ENCODE assay signal across 8 cellular contexts in genomic region chr12:108832730-108833354, GRCh38. TPM values are rescaled to one million over a fixed set of nuclear protein-coding genes. Genes with fewer than 3 reads are reported as not detected.
A peak's percentile ranks its signal among the peaks of the same experiment; 100 is the strongest.
DNase-seq lines count a peak whose midpoint lies in the region; ATAC-seq and TF ChIP-seq lines count a peak whose summit lies in the region.

No MANE protein-coding gene starts in this region.

- H3K9me3 ChIP-seq in endodermal cell (ENCODE audit: control insufficient read depth, low read length) (no peaks in the 10 kb centered on the region), muscle layer of duodenum (ENCODE audit: control insufficient read depth in 1 of 2, low read length in 2 of 2) (no peaks in the 10 kb centered on the region), vagina (no peaks in the 10 kb centered on the region)

- intact Hi-C loops in vagina (cut with DNase I), result no loop called here

- peaks cover 90% of the 10 kb centered on the region for H3K4me1 Mint-ChIP-seq in activated CD8-positive, alpha-beta memory T cell treated with anti-CD3 and anti-CD28 coated beads, Interleukin-2, amount 10 ng/mL, durations not matched to agents 7 days and 5 days
- no peaks in the 10 kb centered on the region for H3K4me1 Mint-ChIP-seq in endodermal cell

- H3K27ac ChIP-seq in endodermal cell (ENCODE audit: low read depth, low read length), result peak overlapping the region; percentile 88
- H3K27ac ChIP-seq in muscle layer of duodenum (ENCODE audit: low read length), result peak overlapping the region; percentile 90
- peak overlapping the region; percentile 73 for H3K27ac ChIP-seq in vagina

- ATAC-seq in activated CD8-positive, alpha-beta memory T cell treated with anti-CD3 and anti-CD28 coated beads, Interleukin-2, amount 10 ng/mL, durations not matched to agents 7 days and 5 days, result no peak
- no peak for ATAC-seq in HG03457 (IDR thresholded peaks at IDR 0.05; ENCODE audit: unreplicated experiment)

- no peaks in the 10 kb centered on the region for H3K27me3 Mint-ChIP-seq in activated CD8-positive, alpha-beta memory T cell treated with anti-CD3 and anti-CD28 coated beads, Interleukin-2, amount 10 ng/mL, durations not matched to agents 7 days and 5 days
- no peaks in the 10 kb centered on the region for H3K27me3 Mint-ChIP-seq in endodermal cell (ENCODE audit: insufficient read depth)

- H3K4me1 ChIP-seq in endodermal cell (ENCODE audit: control insufficient read depth, insufficient read depth, low read length), result no peaks in the 10 kb centered on the region
- peaks cover 14% of the 10 kb centered on the region in 2 donors for H3K4me1 ChIP-seq in muscle layer of duodenum (ENCODE audit: control insufficient read depth in 1 of 2, insufficient read depth in 2 of 2, low read length in 2 of 2)
- peaks cover 62% of the 10 kb centered on the region for H3K4me1 ChIP-seq in vagina

- H3K36me3 Mint-ChIP-seq in activated CD8-positive, alpha-beta memory T cell treated with anti-CD3 and anti-CD28 coated beads, Interleukin-2, amount 10 ng/mL, durations not matched to agents 7 days and 5 days, result peaks cover 78% of the 10 kb centered on the region
- peaks cover 44% of the 10 kb centered on the region for H3K36me3 Mint-ChIP-seq in endodermal cell (ENCODE audit: low read depth)

- H3K27me3 ChIP-seq in endodermal cell (ENCODE audit: control insufficient read depth, insufficient read depth, low read length, poor library complexity, severe bottlenecking) (no peaks in the 10 kb centered on the region), muscle layer of duodenum (ENCODE audit: low read depth, low read length) (no peaks in the 10 kb centered on the region), vagina (no peaks in the 10 kb centered on the region)

- no peak overlapping the region for H3K4me3 Mint-ChIP-seq in activated CD8-positive, alpha-beta memory T cell treated with anti-CD3 and anti-CD28 coated beads, Interleukin-2, amount 10 ng/mL, durations not matched to agents 7 days and 5 days
- H3K4me3 Mint-ChIP-seq in endodermal cell, result no peak overlapping the region

- H3K4me3 ChIP-seq in endodermal cell (ENCODE audit: low read length), result no peak overlapping the region
- H3K4me3 ChIP-seq in muscle layer of duodenum (ENCODE audit: low read depth in 1 of 2, low read length in 2 of 2), result no peak overlapping the region
- H3K4me3 ChIP-seq in vagina, result no peak overlapping the region

- no peak for DNase-seq in activated CD8-positive, alpha-beta memory T cell treated with anti-CD3 and anti-CD28 coated beads, Interleukin-2, amount 10 ng/mL, durations not matched to agents 7 days and 5 days
- no peak for DNase-seq in activated CD8-positive, alpha-beta memory T cell treated with anti-CD3 and anti-CD28 coated beads, Interleukin-2, amount 50 U/mL, for 48 hours
- DNase-seq in endodermal cell (no peak), vagina (ENCODE audit: extremely low spot score in 2 of 2) (no peak), GM10266 (ENCODE audit: extremely low spot score) (no peak), NCI-H187 (lab: John Stamatoyannopoulos, UW) (no peak)

- peak overlapping the region; percentile 92 for H3K27ac Mint-ChIP-seq in activated CD8-positive, alpha-beta memory T cell treated with anti-CD3 and anti-CD28 coated beads, Interleukin-2, amount 10 ng/mL, durations not matched to agents 7 days and 5 days
- peak overlapping the region; percentile 89 for H3K27ac Mint-ChIP-seq in endodermal cell

- H3K36me3 ChIP-seq in endodermal cell (ENCODE audit: control insufficient read depth, insufficient read depth, low read length) (peaks cover 53% of the 10 kb centered on the region), muscle layer of duodenum (ENCODE audit: control insufficient read depth in 1 of 2, insufficient read depth in 2 of 2, low read length in 2 of 2) (peaks cover 15% of the 10 kb centered on the region in 2 donors), vagina (no peaks in the 10 kb centered on the region)

- TF ChIP-seq CTCF in endodermal cell (conservative IDR thresholded peaks at IDR 0.05) (no peak), vagina (IDR thresholded peaks at IDR 0.05) (no peak), GM10266 (IDR thresholded peaks at IDR 0.05; ENCODE audit: control insufficient read depth, insufficient read depth, low read depth, missing control alignments) (no peak)

- WGBS in endodermal cell (ENCODE audit: insufficient coverage in 1 of 2, insufficient read length in 1 of 2), 2 experiments, result 79 to 90% methylated on average over 6 to 10 of the region's 10 CpGs

- peak overlapping the region; percentile 35 for H3K9ac ChIP-seq in endodermal cell (ENCODE audit: extremely low read depth, low read length, poor library complexity, severe bottlenecking)

- no peak for TF ChIP-seq POLR2A in vagina (IDR thresholded peaks at IDR 0.05)

- CTCF ChIA-PET in activated CD8-positive, alpha-beta memory T cell treated with anti-CD3 and anti-CD28 coated beads, Interleukin-2, amount 10 ng/mL, durations not matched to agents 7 days and 5 days (lab: Charles Lee), result interaction anchor here (0.8 to 2.0 kb wide), 7 partner anchors 10 to 264 kb away, joined by 3 to 7 read pairs (median 3); no protein-coding TSS in a partner anchor

- no peaks in the 10 kb centered on the region for H3K9me3 Mint-ChIP-seq in activated CD8-positive, alpha-beta memory T cell treated with anti-CD3 and anti-CD28 coated beads, Interleukin-2, amount 10 ng/mL, durations not matched to agents 7 days and 5 days (ENCODE audit: low read depth)
- H3K9me3 Mint-ChIP-seq in endodermal cell, result no peaks in the 10 kb centered on the region

RNA-seq across cellular contexts. Expression of gene SSH1, which starts 24.5 kb away (rescaled TPM):
- 10 to 100 TPM; 66.9 to 73.9 TPM for total RNA-seq in activated CD8-positive, alpha-beta memory T cell treated with anti-CD3 and anti-CD28 coated beads, Interleukin-2, amount 10 ng/mL, durations not matched to agents 7 days and 5 days
- total RNA-seq in endodermal cell, result 10 to 100 TPM; 27.1 to 28.3 TPM
- polyA plus RNA-seq in endodermal cell (2013, experiment 1 of 2), result 16.6 TPM
- 20.3 TPM for polyA plus RNA-seq in endodermal cell (2013, experiment 2 of 2)
- 38.1 TPM for total RNA-seq in vagina

RNA-seq across cellular contexts. Expression of gene DAO, which starts 47.0 kb away (rescaled TPM):
- total RNA-seq in activated CD8-positive, alpha-beta memory T cell treated with anti-CD3 and anti-CD28 coated beads, Interleukin-2, amount 10 ng/mL, durations not matched to agents 7 days and 5 days, result not detected
- total RNA-seq in endodermal cell (not detected), vagina (not detected)
- polyA plus RNA-seq in endodermal cell (2013, experiment 1 of 2), result not detected
- polyA plus RNA-seq in endodermal cell (2013, experiment 2 of 2), result not detected
